ENCODE assay signal across 15 cellular contexts in genomic region chr9:136053757-136054142, GRCh38. TPM values are rescaled to one million over a fixed set of nuclear protein-coding genes. Genes with fewer than 3 reads are reported as not detected.
DNase-seq lines count a peak whose midpoint lies in the region; ATAC-seq, FAIRE-seq and TF ChIP-seq lines count a peak whose summit lies in the region.
"Had no signal": no experiment of that assay in that cellular context is flagged by ENCODE, and none has a peak within 500 bp of the region (broad histone marks: within the 10 kb centered on the region; RNA-seq: fewer than 3 reads in every experiment).

No MANE protein-coding gene starts in this region.

- H3K36me3 Mint-ChIP-seq in central memory CD8-positive, alpha-beta T cell (ENCODE audit: insufficient read depth), result peaks cover 7% of the 10 kb centered on the region
- no peaks in the 10 kb centered on the region for H3K36me3 Mint-ChIP-seq in activated CD4-positive, alpha-beta memory T cell treated with anti-CD3 and anti-CD28 coated beads for 36 hours

- FAIRE-seq in H54 (lab: Jason Lieb, UNC), result peak; percentile 67

- H3K27ac ChIP-seq in osteoblast (ENCODE audit: low read depth, low read length), result peak overlapping the region; percentile 80
- no peak overlapping the region for H3K27ac ChIP-seq in colonic mucosa

- DNase-seq in A172 (ENCODE audit: low spot score) (peak; percentile 22), H54 (ENCODE audit: insufficient read length, low spot score) (no peak), osteoblast (ENCODE audit: insufficient read length, low spot score, missing footprints) (peak; percentile 84), colonic mucosa (no peak)
- no peak for DNase-seq in central memory CD8-positive, alpha-beta T cell (ENCODE audit: low spot score in 2 of 2)
- DNase-seq in activated CD4-positive, alpha-beta memory T cell treated with anti-CD3 and anti-CD28 coated beads for 36 hours, result no peak
- DNase-seq in activated CD4-positive, CD25-positive, alpha-beta regulatory T cell treated with anti-CD3 and anti-CD28 coated beads, Interleukin-2, amount 50 U/mL, for 72 hours, result no peak
- DNase-seq: activated CD4-positive, alpha-beta T cell treated with anti-CD3 and anti-CD28 coated beads, Interleukin-2, amount 50 U/mL, for 48 hours; activated gamma-delta T cell treated with Interleukin-2 at 50 U/mL for 16 hours; BE2C; left lung; NCI-H1105; stimulated activated CD4-positive, alpha-beta T cell treated with anti-CD3 and anti-CD28 coated beads, Interleukin-12 subunit alpha, Interleukin-12 subunit beta, amount 100 ng/mL, for 4 hours; T-helper 9 cell had no signal

- no peak for TF ChIP-seq POLR2A in H54 (IDR thresholded peaks at IDR 0.05; ENCODE audit: low read depth, low read length)

- no peaks in the 10 kb centered on the region for H3K9me3 ChIP-seq in osteoblast (ENCODE audit: low read depth, low read length)
- no peaks in the 10 kb centered on the region for H3K9me3 ChIP-seq in colonic mucosa
- H3K9me3 ChIP-seq: BE2C, left lung had no signal

- H3K4me1 Mint-ChIP-seq in central memory CD8-positive, alpha-beta T cell, result peaks cover 30% of the 10 kb centered on the region
- H3K4me1 Mint-ChIP-seq in activated CD4-positive, alpha-beta memory T cell treated with anti-CD3 and anti-CD28 coated beads for 36 hours (ENCODE audit: low read depth), result peaks cover 17% of the 10 kb centered on the region

- peaks cover 14% of the 10 kb centered on the region for H4K20me1 ChIP-seq in osteoblast (ENCODE audit: insufficient read depth, low read length)

- H3K36me3 ChIP-seq in osteoblast (ENCODE audit: insufficient read depth, low read length), result peaks cover 6% of the 10 kb centered on the region
- H3K36me3 ChIP-seq in colonic mucosa, result no peaks in the 10 kb centered on the region
- H3K36me3 ChIP-seq: BE2C had no signal

- H3K27ac Mint-ChIP-seq in central memory CD8-positive, alpha-beta T cell (ENCODE audit: low read depth), result no peak overlapping the region
- no peak overlapping the region for H3K27ac Mint-ChIP-seq in activated CD4-positive, alpha-beta memory T cell treated with anti-CD3 and anti-CD28 coated beads for 36 hours

- POLR2A ChIA-PET in activated CD4-positive, alpha-beta memory T cell treated with anti-CD3 and anti-CD28 coated beads for 36 hours (lab: Charles Lee), result no interaction called here

- H3K27me3 Mint-ChIP-seq in central memory CD8-positive, alpha-beta T cell, result no peaks in the 10 kb centered on the region
- H3K27me3 Mint-ChIP-seq in activated CD4-positive, alpha-beta memory T cell treated with anti-CD3 and anti-CD28 coated beads for 36 hours, result peaks cover 3% of the 10 kb centered on the region

- H3K9me3 Mint-ChIP-seq in central memory CD8-positive, alpha-beta T cell, result no peaks in the 10 kb centered on the region
- no peaks in the 10 kb centered on the region for H3K9me3 Mint-ChIP-seq in activated CD4-positive, alpha-beta memory T cell treated with anti-CD3 and anti-CD28 coated beads for 36 hours

- H3K4me2 ChIP-seq in osteoblast (ENCODE audit: insufficient read depth, low read length), result peak overlapping the region; percentile 81

- ATAC-seq in central memory CD8-positive, alpha-beta T cell (replicated peaks; ENCODE audit: extremely low read depth, poor library complexity, severe bottlenecking), result peak; percentile 37
- ATAC-seq in HG03439 (IDR thresholded peaks at IDR 0.05; ENCODE audit: unreplicated experiment), result no peak

- H3K27me3 ChIP-seq in osteoblast (ENCODE audit: insufficient read depth, low read length) (no peaks in the 10 kb centered on the region), colonic mucosa (no peaks in the 10 kb centered on the region)
- H3K27me3 ChIP-seq: BE2C had no signal

- H3K4me3 ChIP-seq in osteoblast (ENCODE audit: insufficient read depth, low read length) (no peak overlapping the region), colonic mucosa (no peak overlapping the region)

- intact Hi-C loops in activated CD4-positive, alpha-beta memory T cell treated with anti-CD3 and anti-CD28 coated beads for 36 hours (cut with micrococcal nuclease), result no loop called here
- intact Hi-C loops in colonic mucosa (cut with DNase I), result no loop called here

- H3K4me3 Mint-ChIP-seq in central memory CD8-positive, alpha-beta T cell, result peak overlapping the region; percentile 27
- no peak overlapping the region for H3K4me3 Mint-ChIP-seq in activated CD4-positive, alpha-beta memory T cell treated with anti-CD3 and anti-CD28 coated beads for 36 hours

- no peak for TF ChIP-seq CTCF in osteoblast (IDR thresholded peaks at IDR 0.05; ENCODE audit: extremely low read depth, low read depth, low read length)
- no peak for TF ChIP-seq CTCF in colonic mucosa (IDR thresholded peaks at IDR 0.05)

- H3K9ac ChIP-seq in colonic mucosa (ENCODE audit: low read depth in 2 of 2, low read length in 2 of 2), result no peak overlapping the region

- H3K79me2 ChIP-seq in osteoblast (ENCODE audit: insufficient read depth, low read length), result peaks cover 75% of the 10 kb centered on the region

- CTCF ChIA-PET in activated CD4-positive, alpha-beta memory T cell treated with anti-CD3 and anti-CD28 coated beads for 36 hours (lab: Charles Lee), result interaction anchor here (0.6 to 0.7 kb wide), 2 partner anchors 70 to 86 kb away, joined by 3 read pairs; no protein-coding TSS in a partner anchor

- no peak overlapping the region for H2AFZ ChIP-seq in osteoblast (ENCODE audit: low read length)

- H3K4me1 ChIP-seq in osteoblast (ENCODE audit: insufficient read depth, low read length) (peaks cover 19% of the 10 kb centered on the region), colonic mucosa (peaks cover 30% of the 10 kb centered on the region)

RNA-seq across cellular contexts. Expression of gene NACC2, which starts 41.3 kb away (rescaled TPM):
- 34.2 and 41.6 TPM in 2 replicates for total RNA-seq in A172 (2014; rRNA removed; shearing (Covaris generic))
- total RNA-seq in osteoblast, result 25.3 and 32.9 TPM in 2 replicates
- 1 to 10 TPM; 8.1 to 8.5 TPM for total RNA-seq in activated CD4-positive, alpha-beta memory T cell treated with anti-CD3 and anti-CD28 coated beads for 36 hours
- total RNA-seq in colonic mucosa, result 10 to 100 TPM; 20.3 to 21.0 TPM

Comparison
In these comparisons a context has a peak if more than half of its experiments do, and no peak if none do; other contexts are left out.
1. DNase-seq: peak in A172 (single experiment) and osteoblast (single experiment); none in H54 (single experiment), central memory CD8-positive, alpha-beta T cell (0 of 2), activated CD4-positive, alpha-beta memory T cell treated with anti-CD3 and anti-CD28 coated beads for 36 hours (single experiment), activated CD4-positive, CD25-positive, alpha-beta regulatory T cell treated with anti-CD3 and anti-CD28 coated beads, Interleukin-2, amount 50 U/mL, for 72 hours (single experiment) and colonic mucosa (single experiment).